14 cellular contexts compared by ENCODE assay signal in the genomic region with DNA sequence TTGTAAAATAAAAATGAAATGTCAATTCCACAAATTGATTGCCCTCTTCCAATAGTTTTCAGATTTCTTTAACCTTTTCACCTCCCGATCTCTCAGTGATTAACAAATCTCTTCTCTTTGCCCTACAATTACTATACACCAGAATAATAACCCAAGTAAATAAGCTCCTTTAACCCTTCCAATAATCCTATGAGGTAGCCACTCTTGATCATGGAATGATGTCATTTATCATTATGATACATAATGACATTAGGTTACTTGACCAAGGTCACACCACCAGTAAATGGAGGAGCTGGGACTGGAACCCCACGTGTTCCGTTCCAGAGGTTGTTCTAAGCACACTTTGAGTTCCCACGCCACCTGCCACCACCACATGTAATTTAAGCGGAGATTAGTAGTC. TPM values are rescaled to one million over a fixed set of nuclear protein-coding genes. Genes with fewer than 3 reads are reported as not detected.
DNase-seq lines count a peak whose midpoint lies in the region; ATAC-seq and TF ChIP-seq lines count a peak whose summit lies in the region.
"Had no signal": no experiment of that assay in that cellular context is flagged by ENCODE, and none has a peak within 500 bp of the region (broad histone marks: within the 10 kb centered on the region; RNA-seq: fewer than 3 reads in every experiment).

No MANE protein-coding gene starts in this region.

- no peaks in the 10 kb centered on the region for H3K36me3 ChIP-seq in RWPE2 (ENCODE audit: low read depth)
- H3K36me3 ChIP-seq in SJCRH30, result no peaks in the 10 kb centered on the region
- H3K36me3 ChIP-seq in vagina, result no peaks in the 10 kb centered on the region
- H3K36me3 ChIP-seq: BE2C had no signal

- H3K27me3 Mint-ChIP-seq in natural killer cell treated with Interleukin-12 subunit alpha and Interleukin-12 subunit beta and Interleukin-15 and Interleukin-18, amount 100 ng/mL, for 72 hours, result no peaks in the 10 kb centered on the region
- peaks cover 0 to 6% of the 10 kb centered on the region in 2 donors for H3K27me3 Mint-ChIP-seq in natural killer cell (ENCODE audit: low read depth in 2 of 2)
- H3K27me3 Mint-ChIP-seq: CD4-positive, CD25-positive, alpha-beta regulatory T cell had no signal

- H3K36me3 Mint-ChIP-seq in natural killer cell treated with Interleukin-12 subunit alpha and Interleukin-12 subunit beta and Interleukin-15 and Interleukin-18, amount 100 ng/mL, for 72 hours, result no peaks in the 10 kb centered on the region
- no peaks in the 10 kb centered on the region for H3K36me3 Mint-ChIP-seq in natural killer cell
- H3K36me3 Mint-ChIP-seq: CD4-positive, CD25-positive, alpha-beta regulatory T cell had no signal

- peak overlapping the region; percentile 7 to 17 for H3K27ac Mint-ChIP-seq in natural killer cell treated with Interleukin-12 subunit alpha and Interleukin-12 subunit beta and Interleukin-15 and Interleukin-18, amount 100 ng/mL, for 72 hours
- no peak overlapping the region for H3K27ac Mint-ChIP-seq in natural killer cell
- H3K27ac Mint-ChIP-seq: CD4-positive, CD25-positive, alpha-beta regulatory T cell; IgD-negative memory B cell had no signal

- peaks cover 31% of the 10 kb centered on the region for H3K4me1 ChIP-seq in RWPE2 (ENCODE audit: insufficient read depth, poor library complexity, severe bottlenecking)
- peaks cover 20% of the 10 kb centered on the region for H3K4me1 ChIP-seq in SJCRH30
- H3K4me1 ChIP-seq in vagina, result peaks cover 22% of the 10 kb centered on the region
- H3K4me1 ChIP-seq: BE2C had no signal

- no peak for DNase-seq in natural killer cell treated with Interleukin-12 subunit alpha and Interleukin-12 subunit beta and Interleukin-15 and Interleukin-18, amount 100 ng/mL, for 72 hours (ENCODE audit: low spot score)
- DNase-seq in natural killer cell (no peak), RWPE2 (ENCODE audit: low spot score) (no peak), epithelial cell of prostate (ENCODE audit: low read depth, low spot score) (no peak), GOT3 (lab: John Stamatoyannopoulos, UW) (no peak), SJCRH30 (no peak), vagina (ENCODE audit: extremely low spot score in 2 of 2) (no peak)
- DNase-seq: BE2C; C1 segment of cervical spinal cord; Caco-2; CD4-positive, CD25-positive, alpha-beta regulatory T cell; GM23248; HCEC 1CT had no signal

- intact Hi-C loops in natural killer cell (cut with micrococcal nuclease) (no loop called here), vagina (cut with DNase I) (no loop called here)

- H3K4me3 Mint-ChIP-seq in natural killer cell treated with Interleukin-12 subunit alpha and Interleukin-12 subunit beta and Interleukin-15 and Interleukin-18, amount 100 ng/mL, for 72 hours, result no peak overlapping the region
- H3K4me3 Mint-ChIP-seq in natural killer cell, result no peak overlapping the region
- H3K4me3 Mint-ChIP-seq: CD4-positive, CD25-positive, alpha-beta regulatory T cell; IgD-negative memory B cell had no signal

- H3K27ac ChIP-seq in RWPE2 (ENCODE audit: poor library complexity, severe bottlenecking), result peak overlapping the region; percentile 95
- H3K27ac ChIP-seq in epithelial cell of prostate, result peak overlapping the region; percentile 95
- H3K27ac ChIP-seq in SJCRH30, result no peak overlapping the region
- no peak overlapping the region for H3K27ac ChIP-seq in vagina
- H3K27ac ChIP-seq: GM23248 had no signal

- no peaks in the 10 kb centered on the region for H3K9me3 ChIP-seq in RWPE2 (ENCODE audit: severe bottlenecking)
- no peaks in the 10 kb centered on the region; the same call in 1 of the 2 replicates for H3K9me3 ChIP-seq in SJCRH30 (replicated peaks)
- no peaks in the 10 kb centered on the region for H3K9me3 ChIP-seq in vagina
- H3K9me3 ChIP-seq: BE2C, Caco-2 had no signal

- no peaks in the 10 kb centered on the region for H3K27me3 ChIP-seq in RWPE2 (ENCODE audit: insufficient read depth, poor library complexity, severe bottlenecking)
- H3K27me3 ChIP-seq in SJCRH30, result no peaks in the 10 kb centered on the region
- no peaks in the 10 kb centered on the region for H3K27me3 ChIP-seq in vagina
- H3K27me3 ChIP-seq: BE2C had no signal

- no peak for TF ChIP-seq POLR2A in vagina (IDR thresholded peaks at IDR 0.05)

- TF ChIP-seq CTCF in natural killer cell (IDR thresholded peaks at IDR 0.05) (no peak), RWPE2 (IDR thresholded peaks at IDR 0.05; ENCODE audit: poor library complexity, severe bottlenecking) (no peak), vagina (IDR thresholded peaks at IDR 0.05) (no peak)

- peaks cover 39 to 46% of the 10 kb centered on the region in 2 donors for H3K4me1 Mint-ChIP-seq in natural killer cell treated with Interleukin-12 subunit alpha and Interleukin-12 subunit beta and Interleukin-15 and Interleukin-18, amount 100 ng/mL, for 72 hours (ENCODE audit: low read depth in 2 of 2)
- H3K4me1 Mint-ChIP-seq in natural killer cell, result peaks cover 37 to 49% of the 10 kb centered on the region in 2 donors

- no peaks in the 10 kb centered on the region for H3K9me3 Mint-ChIP-seq in natural killer cell treated with Interleukin-12 subunit alpha and Interleukin-12 subunit beta and Interleukin-15 and Interleukin-18, amount 100 ng/mL, for 72 hours
- no peaks in the 10 kb centered on the region for H3K9me3 Mint-ChIP-seq in natural killer cell
- H3K9me3 Mint-ChIP-seq: CD4-positive, CD25-positive, alpha-beta regulatory T cell; IgD-negative memory B cell had no signal

- ATAC-seq in natural killer cell treated with Interleukin-12 subunit alpha and Interleukin-12 subunit beta and Interleukin-15 and Interleukin-18, amount 100 ng/mL, for 72 hours, result no peak
- no peak for ATAC-seq in natural killer cell
- no peak for ATAC-seq in RWPE2 (ENCODE audit: low read depth)

- H3K4me3 ChIP-seq in RWPE2 (ENCODE audit: severe bottlenecking), result no peak overlapping the region
- H3K4me3 ChIP-seq in SJCRH30, result no peak overlapping the region
- no peak overlapping the region for H3K4me3 ChIP-seq in vagina
- H3K4me3 ChIP-seq: GM23248 had no signal

RNA-seq across cellular contexts. Expression of gene ADAT2, which starts 54.8 kb away (rescaled TPM):
- total RNA-seq in natural killer cell treated with Interleukin-12 subunit alpha and Interleukin-12 subunit beta and Interleukin-15 and Interleukin-18, amount 100 ng/mL, for 72 hours, result 10 to 100 TPM; 11.1 to 26.9 TPM
- 10 to 100 TPM; 17.4 to 19.4 (median 19.1) TPM for total RNA-seq in natural killer cell
- total RNA-seq in SJCRH30 (2014; rRNA removed; shearing (Covaris generic)), result 6.2 and 11.1 TPM in 2 replicates
- total RNA-seq in vagina, result 5.9 TPM

RNA-seq across cellular contexts. Expression of gene PEX3, which starts 54.9 kb away (rescaled TPM):
- 10 to 100 TPM; 21.8 to 23.3 TPM for total RNA-seq in natural killer cell treated with Interleukin-12 subunit alpha and Interleukin-12 subunit beta and Interleukin-15 and Interleukin-18, amount 100 ng/mL, for 72 hours
- total RNA-seq in natural killer cell, result 10 to 100 TPM; 10.2 to 16.0 (median 14.2) TPM
- total RNA-seq in SJCRH30 (2014; rRNA removed; shearing (Covaris generic)), result 21.6 and 23.4 TPM in 2 replicates
- total RNA-seq in vagina, result 17.4 TPM

Comparison
In these comparisons a context has a peak if more than half of its experiments do, and no peak if none do; other contexts are left out.
1. H3K27ac Mint-ChIP-seq: peak in natural killer cell treated with Interleukin-12 subunit alpha and Interleukin-12 subunit beta and Interleukin-15 and Interleukin-18, amount 100 ng/mL, for 72 hours (2 of 2); none in natural killer cell (0 of 2).
2. H3K27ac ChIP-seq: peak in RWPE2 (single experiment) and epithelial cell of prostate (single experiment); none in SJCRH30 (single experiment) and vagina (single experiment).